Comparison of ENCODE assay signal across 1 cellular context in genomic region chr11:125164422-125165110, GRCh38.
A peak's percentile ranks its signal among the peaks of the same experiment; 100 is the strongest.
TF ChIP-seq lines count a peak whose summit lies in the region.

A gene with protein sequence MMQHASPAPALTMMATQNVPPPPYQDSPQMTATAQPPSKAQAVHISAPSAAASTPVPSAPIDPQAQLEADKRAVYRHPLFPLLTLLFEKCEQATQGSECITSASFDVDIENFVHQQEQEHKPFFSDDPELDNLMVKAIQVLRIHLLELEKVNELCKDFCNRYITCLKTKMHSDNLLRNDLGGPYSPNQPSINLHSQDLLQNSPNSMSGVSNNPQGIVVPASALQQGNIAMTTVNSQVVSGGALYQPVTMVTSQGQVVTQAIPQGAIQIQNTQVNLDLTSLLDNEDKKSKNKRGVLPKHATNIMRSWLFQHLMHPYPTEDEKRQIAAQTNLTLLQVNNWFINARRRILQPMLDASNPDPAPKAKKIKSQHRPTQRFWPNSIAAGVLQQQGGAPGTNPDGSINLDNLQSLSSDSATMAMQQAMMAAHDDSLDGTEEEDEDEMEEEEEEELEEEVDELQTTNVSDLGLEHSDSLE (plus strand): TSS chr11:125164751. CDS start chr11:125351306, 186,555 bp downstream.

TF ChIP-seq in HEK293, 187 proteins besides CTCF, POLR2A, EP300 and RAD21 (continued from another document and continues in another):
- TF ChIP-seq TSHZ1 (tag by site-specific recombination; IDR thresholded peaks at IDR 0.05; ENCODE audit: borderline replicate concordance) (peak; percentile 97), ZNF626 (tag by site-specific recombination; IDR thresholded peaks at IDR 0.05) (no peak), ZNF148 (tag by site-specific recombination; IDR thresholded peaks at IDR 0.05; ENCODE audit: borderline replicate concordance) (no peak), PBX3 (CRISPR knock-in tag; IDR thresholded peaks at IDR 0.05) (no peak), ZBTB17 (tag by site-specific recombination; IDR thresholded peaks at IDR 0.05) (no peak), ZNF132 (tag by site-specific recombination; IDR thresholded peaks at IDR 0.05; ENCODE audit: borderline replicate concordance) (no peak), ZNF510 (tag by site-specific recombination; IDR thresholded peaks at IDR 0.05; ENCODE audit: insufficient replicate concordance) (no peak), ZNF114 (tag by site-specific recombination; IDR thresholded peaks at IDR 0.05) (no peak), KLF1 (tag by site-specific recombination; IDR thresholded peaks at IDR 0.05) (no peak), ZNF654 (tag by site-specific recombination; IDR thresholded peaks at IDR 0.05; ENCODE audit: low read depth) (no peak), INSM2 (tag by site-specific recombination; IDR thresholded peaks at IDR 0.05) (no peak), ZNF354C (tag by site-specific recombination; IDR thresholded peaks at IDR 0.05; ENCODE audit: borderline replicate concordance, low read depth) (no peak), ZNF416 (tag by site-specific recombination; IDR thresholded peaks at IDR 0.05) (no peak), GFI1B (tag by site-specific recombination; IDR thresholded peaks at IDR 0.05) (no peak), ZIC2 (tag by site-specific recombination; IDR thresholded peaks at IDR 0.05) (peak; percentile 41; the same call in 1 of the 2 replicates), REPIN1 (tag by site-specific recombination; IDR thresholded peaks at IDR 0.05; ENCODE audit: low read depth) (no peak), ZNF214 (tag by site-specific recombination; IDR thresholded peaks at IDR 0.05; ENCODE audit: borderline replicate concordance) (no peak), ZNF223 (tag by site-specific recombination; IDR thresholded peaks at IDR 0.05) (no peak), ZNF610 (tag by site-specific recombination; IDR thresholded peaks at IDR 0.05; ENCODE audit: borderline replicate concordance) (no peak; the same call in 1 of the 2 replicates), ZNF830 (tag by site-specific recombination; IDR thresholded peaks at IDR 0.05; ENCODE audit: low read depth) (no peak), ZNF133 (tag by site-specific recombination; IDR thresholded peaks at IDR 0.05) (no peak), SP2 (tag by site-specific recombination; IDR thresholded peaks at IDR 0.05) (peak; percentile 47), ZNF394 (tag by site-specific recombination; IDR thresholded peaks at IDR 0.05; ENCODE audit: borderline replicate concordance) (peak; percentile 95), ZNF701 (tag by site-specific recombination; IDR thresholded peaks at IDR 0.05) (no peak), ZNF426 (tag by site-specific recombination; IDR thresholded peaks at IDR 0.05) (no peak), ZNF2 (tag by site-specific recombination; IDR thresholded peaks at IDR 0.05) (no peak), BCL11B (tag by site-specific recombination; IDR thresholded peaks at IDR 0.05; ENCODE audit: low read depth) (no peak), FEZF1 (tag by site-specific recombination; IDR thresholded peaks at IDR 0.05) (no peak), ZSCAN5A (tag by site-specific recombination; IDR thresholded peaks at IDR 0.05) (no peak), ZFP41 (tag by site-specific recombination; IDR thresholded peaks at IDR 0.05; ENCODE audit: borderline replicate concordance) (no peak), ZNF274 (IDR thresholded peaks at IDR 0.05; ENCODE audit: low read length) (no peak), ZNF274 (tag by site-specific recombination; IDR thresholded peaks at IDR 0.05; ENCODE audit: borderline replicate concordance) (no peak), ZNF391 (tag by site-specific recombination; IDR thresholded peaks at IDR 0.05; ENCODE audit: borderline replicate concordance, low read depth) (no peak), ZNF707 (tag by site-specific recombination; IDR thresholded peaks at IDR 0.05) (no peak), ZNF677 (tag by site-specific recombination; IDR thresholded peaks at IDR 0.05) (no peak), ZNF629 (tag by site-specific recombination; IDR thresholded peaks at IDR 0.05) (no peak), ZBTB26 (tag by site-specific recombination; optimal IDR thresholded peaks at IDR 0.05) (peak; percentile 86), ZSCAN16 (tag by site-specific recombination; IDR thresholded peaks at IDR 0.05) (no peak), ZNF335 (tag by site-specific recombination; conservative IDR thresholded peaks at IDR 0.05) (peak; percentile 51), ZNF837 (tag by site-specific recombination; IDR thresholded peaks at IDR 0.05) (no peak), ZNF175 (tag by site-specific recombination; IDR thresholded peaks at IDR 0.05) (no peak), REST (tag by site-specific recombination; IDR thresholded peaks at IDR 0.05) (no peak), SETDB1 (IDR thresholded peaks at IDR 0.05; ENCODE audit: insufficient read length, low read length) (no peak), ZNF776 (tag by site-specific recombination; IDR thresholded peaks at IDR 0.05; ENCODE audit: borderline replicate concordance) (no peak), ZNF555 (tag by site-specific recombination; conservative IDR thresholded peaks at IDR 0.05) (no peak)
- TF ChIP-seq, protein P1, sequence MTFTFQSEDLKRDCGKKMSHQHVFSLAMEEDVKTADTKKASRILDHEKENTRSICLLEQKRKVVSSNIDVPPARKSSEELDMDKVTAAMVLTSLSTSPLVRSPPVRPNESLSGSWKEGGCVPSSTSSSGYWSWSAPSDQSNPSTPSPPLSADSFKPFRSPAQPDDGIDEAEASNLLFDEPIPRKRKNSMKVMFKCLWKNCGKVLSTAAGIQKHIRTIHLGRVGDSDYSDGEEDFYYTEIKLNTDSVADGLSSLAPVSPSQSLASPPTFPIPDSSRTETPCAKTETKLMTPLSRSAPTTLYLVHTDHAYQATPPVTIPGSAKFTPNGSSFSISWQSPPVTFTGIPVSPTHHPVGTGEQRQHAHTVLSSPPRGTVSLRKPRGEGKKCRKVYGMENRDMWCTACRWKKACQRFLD (tag by site-specific recombination; IDR thresholded peaks at IDR 0.05): no peak
- TF ChIP-seq, protein P2, sequence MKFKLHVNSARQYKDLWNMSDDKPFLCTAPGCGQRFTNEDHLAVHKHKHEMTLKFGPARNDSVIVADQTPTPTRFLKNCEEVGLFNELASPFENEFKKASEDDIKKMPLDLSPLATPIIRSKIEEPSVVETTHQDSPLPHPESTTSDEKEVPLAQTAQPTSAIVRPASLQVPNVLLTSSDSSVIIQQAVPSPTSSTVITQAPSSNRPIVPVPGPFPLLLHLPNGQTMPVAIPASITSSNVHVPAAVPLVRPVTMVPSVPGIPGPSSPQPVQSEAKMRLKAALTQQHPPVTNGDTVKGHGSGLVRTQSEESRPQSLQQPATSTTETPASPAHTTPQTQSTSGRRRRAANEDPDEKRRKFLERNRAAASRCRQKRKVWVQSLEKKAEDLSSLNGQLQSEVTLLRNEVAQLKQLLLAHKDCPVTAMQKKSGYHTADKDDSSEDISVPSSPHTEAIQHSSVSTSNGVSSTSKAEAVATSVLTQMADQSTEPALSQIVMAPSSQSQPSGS (tag by site-specific recombination; IDR thresholded peaks at IDR 0.05; ENCODE audit: low read depth): no peak
